27 cellular contexts compared by ENCODE assay signal in the genomic region with DNA sequence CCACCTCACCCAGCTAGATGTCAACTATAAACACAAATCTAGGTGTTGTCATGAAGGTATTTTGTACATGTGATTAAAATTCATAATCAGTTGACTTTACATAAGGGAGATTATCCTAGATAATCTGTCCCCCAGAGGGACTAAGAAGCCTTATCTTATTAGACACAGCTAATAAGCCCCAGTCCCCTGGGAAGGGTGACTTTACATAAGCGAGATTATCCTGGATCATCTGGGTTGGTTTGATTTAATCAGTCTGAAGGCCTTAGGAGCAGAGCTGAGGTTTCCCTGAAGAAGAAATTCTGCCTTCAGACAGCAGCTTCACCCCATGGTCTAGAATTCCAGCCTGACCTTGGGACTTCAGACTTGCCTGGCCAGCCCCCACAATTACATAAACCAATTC.
DNase-seq lines count a peak whose midpoint lies in the region; ATAC-seq and TF ChIP-seq lines count a peak whose summit lies in the region.
"Had no signal": no experiment of that assay in that cellular context is flagged by ENCODE, and none has a peak within 500 bp of the region (broad histone marks: within the 10 kb centered on the region; RNA-seq: fewer than 3 reads in every experiment).

No MANE protein-coding gene starts in this region.

- DNase-seq in D341Med (ENCODE audit: low spot score) (peak; percentile 62), NCI-H524 (lab: John Stamatoyannopoulos, UW) (peak; percentile 92 to 99), retina (peak; percentile 42), GM23248 (no peak), KG1 (lab: John Stamatoyannopoulos, UW) (no peak), amygdala (lab: John Stamatoyannopoulos, UW) (no peak)
- DNase-seq: activated CD4-positive, alpha-beta T cell treated with anti-CD3 and anti-CD28 coated beads for 48 hours; amniotic stem cell; Calu3; GOT3; HFFc6; midbrain; MM.1S; naive thymus-derived CD8-positive, alpha-beta T cell; NCI-H1930; SHP77 treated with DMSO at 0.1 percent for 48 hours; stimulated activated naive B cell treated with anti-CD40 and anti-IgM and Interleukin-4, amounts not matched to agents 10 μg/mL and 1 μg/mL and 100 μg/mL, for 72 hours; substantia nigra; T1000 had no signal

- H3K36me3 ChIP-seq in GM23248 (ENCODE audit: low read depth): no peaks in the 10 kb centered on the region

- ATAC-seq in GM19395 (IDR thresholded peaks at IDR 0.05; ENCODE audit: unreplicated experiment): no peak
- ATAC-seq: K562; naive thymus-derived CD8-positive, alpha-beta T cell had no signal

- no peak overlapping the region for H3K4me3 Mint-ChIP-seq in brain
- H3K4me3 Mint-ChIP-seq: activated naive CD4-positive, alpha-beta T cell treated with anti-CD3 and anti-CD28 coated beads, Interleukin-2, amount 50 U/mL, for 24 hours; HFFc6; naive thymus-derived CD8-positive, alpha-beta T cell; stimulated activated naive B cell treated with anti-CD40 and anti-IgM and Interleukin-4, amounts not matched to agents 10 μg/mL and 1 μg/mL and 100 μg/mL, for 72 hours; type B pancreatic cell had no signal

- peaks cover 0 to 10% (median 3%) of the 10 kb centered on the region in 5 experiments for H3K9me3 Mint-ChIP-seq in brain
- H3K9me3 Mint-ChIP-seq: activated naive CD4-positive, alpha-beta T cell treated with anti-CD3 and anti-CD28 coated beads, Interleukin-2, amount 50 U/mL, for 24 hours; HFFc6; naive thymus-derived CD8-positive, alpha-beta T cell; stimulated activated naive B cell treated with anti-CD40 and anti-IgM and Interleukin-4, amounts not matched to agents 10 μg/mL and 1 μg/mL and 100 μg/mL, for 72 hours; type B pancreatic cell had no signal

- 0 out of 2 replicates have a peak, but pooled peaks cover 3% of the 10 kb centered on the region for H3K4me1 ChIP-seq in GM23248 (ENCODE audit: insufficient read depth)

- H3K9me2 ChIP-seq in GM23248 (ENCODE audit: insufficient read depth): no peaks in the 10 kb centered on the region

- H3K4me3 ChIP-seq in GM23248: no peak overlapping the region
- H3K4me3 ChIP-seq: coronary artery, K562, skin epidermis had no signal

- no peak overlapping the region for H3K4me2 ChIP-seq in GM23248 (ENCODE audit: unreplicated experiment)

- no peaks in the 10 kb centered on the region for H3K9me3 ChIP-seq in GM23248 (ENCODE audit: low read depth)

- H3F3A ChIP-seq in GM23248 (ENCODE audit: insufficient read depth): no peaks in the 10 kb centered on the region

- H3K79me2 ChIP-seq in GM23248 (ENCODE audit: insufficient read depth): no peaks in the 10 kb centered on the region

- H3K4me1 Mint-ChIP-seq in brain: peaks cover 40% of the 10 kb centered on the region

- H4K20me1 ChIP-seq in GM23248 (ENCODE audit: insufficient read depth): no peaks in the 10 kb centered on the region

- no peak overlapping the region for H2AFZ ChIP-seq in GM23248

- 40 to 56% methylated on average over 1 of the region's 1 CpG for WGBS in GM23248 (ENCODE audit: low coverage in 1 of 2, low lambda C conversion rate in 2 of 2, missing lambda C conversion rate in 2 of 2), 2 experiments

- in situ Hi-C loops in GM23248 (cut with MboI): no loop called here

- no peaks in the 10 kb centered on the region for H3K36me3 Mint-ChIP-seq in brain
- H3K36me3 Mint-ChIP-seq: activated naive CD4-positive, alpha-beta T cell treated with anti-CD3 and anti-CD28 coated beads, Interleukin-2, amount 50 U/mL, for 24 hours; naive thymus-derived CD8-positive, alpha-beta T cell; stimulated activated naive B cell treated with anti-CD40 and anti-IgM and Interleukin-4, amounts not matched to agents 10 μg/mL and 1 μg/mL and 100 μg/mL, for 72 hours; type B pancreatic cell had no signal

- peaks cover 2% of the 10 kb centered on the region for H3K27me3 Mint-ChIP-seq in brain
- H3K27me3 Mint-ChIP-seq: stimulated activated naive B cell treated with anti-CD40 and anti-IgM and Interleukin-4, amounts not matched to agents 10 μg/mL and 1 μg/mL and 100 μg/mL, for 72 hours had no signal

- no peak overlapping the region for H3K9ac ChIP-seq in GM23248

- TF ChIP-seq CTCF in brain (conservative IDR thresholded peaks at IDR 0.05): no peak

- no peak overlapping the region for H3K27ac ChIP-seq in GM23248
- H3K27ac ChIP-seq: coronary artery, VCaP had no signal

- no peaks in the 10 kb centered on the region; the same call in 1 of the 2 replicates for H3K27me3 ChIP-seq in GM23248 (replicated peaks; ENCODE audit: insufficient read depth)

- H3K27ac Mint-ChIP-seq in brain: peak overlapping the region in 4 of 5 experiments; percentile 71 to 94 (median 85)
- H3K27ac Mint-ChIP-seq: activated naive CD4-positive, alpha-beta T cell treated with anti-CD3 and anti-CD28 coated beads, Interleukin-2, amount 50 U/mL, for 24 hours; HFFc6; stimulated activated naive B cell treated with anti-CD40 and anti-IgM and Interleukin-4, amounts not matched to agents 10 μg/mL and 1 μg/mL and 100 μg/mL, for 72 hours; type B pancreatic cell had no signal

Comparison
In these comparisons a context has a peak if more than half of its experiments do, and no peak if none do; other contexts are left out.
1. DNase-seq: peak in D341Med (single experiment), NCI-H524 (2 of 2) and retina (single experiment); none in GM23248 (single experiment), KG1 (single experiment) and amygdala (0 of 56).